8 cellular contexts compared by ENCODE assay signal in the genomic region with DNA sequence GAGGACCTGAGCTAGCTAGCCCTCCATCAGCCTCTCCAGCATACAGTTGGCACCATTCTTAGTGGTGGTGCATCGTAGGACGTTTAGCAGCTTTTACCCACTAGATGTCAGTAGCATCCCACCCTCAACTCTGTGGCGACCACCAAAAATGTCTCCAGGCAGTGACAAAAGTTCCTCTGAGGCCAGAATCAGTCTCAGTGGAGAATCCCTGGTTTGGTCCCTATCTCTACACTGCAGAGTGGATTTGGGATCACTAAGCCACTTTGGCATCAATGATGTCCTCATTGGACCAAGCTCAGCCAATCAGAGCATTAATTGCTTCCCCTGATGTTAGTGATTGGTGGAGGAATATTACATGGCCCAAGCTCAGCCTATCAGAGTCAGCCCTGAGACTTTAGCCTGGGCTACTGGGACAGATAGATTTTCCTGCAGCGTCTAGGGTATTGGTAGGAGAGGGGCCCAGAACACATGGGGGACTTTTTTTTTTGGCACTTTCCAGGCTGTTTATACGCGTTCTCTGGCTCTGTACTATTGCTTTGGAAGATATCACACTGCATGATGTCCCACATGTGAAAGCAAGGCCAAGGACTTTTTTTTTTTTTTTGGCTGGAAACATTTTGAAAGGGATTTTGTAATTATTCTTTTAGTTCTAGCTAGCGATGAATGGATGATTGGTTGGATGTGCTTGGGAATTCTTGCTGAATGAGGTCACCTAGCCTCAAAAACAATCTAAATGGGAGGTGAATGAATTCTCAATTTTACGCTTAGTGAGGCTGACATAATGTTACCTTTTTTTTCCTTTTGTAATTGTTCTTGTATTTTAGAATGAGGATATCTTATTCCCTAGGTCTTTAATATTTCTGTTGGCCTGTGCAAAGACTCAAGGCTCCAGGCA. TPM values are rescaled to one million over a fixed set of nuclear protein-coding genes. Genes with fewer than 3 reads are reported as not detected.
DNase-seq lines count a peak whose midpoint lies in the region; ATAC-seq and TF ChIP-seq lines count a peak whose summit lies in the region.

No MANE protein-coding gene starts in this region.

- no peak overlapping the region for H3K27ac ChIP-seq in PC-3 (ENCODE audit: low read length)

- no peaks in the 10 kb centered on the region for H3F3A ChIP-seq in PC-3 (ENCODE audit: low read length, unreplicated experiment)

- CTCF ChIA-PET in PC-3 (lab: Charles Lee): interaction anchor here (0.6 kb wide), 4 partner anchors 14 to 165 kb away, joined by 3 to 6 read pairs (median 4); no protein-coding TSS in a partner anchor

- H3K4me2 ChIP-seq in PC-3 (ENCODE audit: low read length): no peak overlapping the region

- no peaks in the 10 kb centered on the region for H3K27me3 ChIP-seq in PC-3 (ENCODE audit: low read length)

- no peaks in the 10 kb centered on the region for H3K9me3 ChIP-seq in PC-3 (ENCODE audit: low read length)

- no peak for ATAC-seq in PC-3
- ATAC-seq in natural killer cell treated with Interleukin-12 subunit alpha and Interleukin-12 subunit beta and Interleukin-15 and Interleukin-18, amount 100 ng/mL, for 72 hours: peak; percentile 55 to 58
- ATAC-seq in HG03342 (IDR thresholded peaks at IDR 0.05; ENCODE audit: unreplicated experiment): no peak

- no TSS peak for BruUV-seq in PC-3 (replicated peaks; lab: Mats Ljungman, UMichigan)

- H3K36me3 Mint-ChIP-seq in natural killer cell treated with Interleukin-12 subunit alpha and Interleukin-12 subunit beta and Interleukin-15 and Interleukin-18, amount 100 ng/mL, for 72 hours: no peaks in the 10 kb centered on the region

- H3K9me2 ChIP-seq in PC-3 (replicated peaks; ENCODE audit: low read length): no peaks in the 10 kb centered on the region

- intact Hi-C loops in PC-3 (cut with micrococcal nuclease): no loop called here

- H4K20me1 ChIP-seq in PC-3 (ENCODE audit: low read length): no peaks in the 10 kb centered on the region

- no peak overlapping the region for H2AFZ ChIP-seq in PC-3 (ENCODE audit: low read length)

- no peak overlapping the region for H3K9ac ChIP-seq in PC-3 (ENCODE audit: low read length)

- no peak overlapping the region for H3K27ac Mint-ChIP-seq in natural killer cell treated with Interleukin-12 subunit alpha and Interleukin-12 subunit beta and Interleukin-15 and Interleukin-18, amount 100 ng/mL, for 72 hours

- peak; percentile 17 for DNase-seq in activated naive CD4-positive, alpha-beta T cell treated with Interleukin-2 at 50 U/mL for 16 hours
- no peak for DNase-seq in activated naive CD4-positive, alpha-beta T cell treated with anti-CD3 and anti-CD28 coated beads, Interleukin-2, amount 50 U/mL, for 16 hours
- peak; percentile 43 for DNase-seq in PC-3
- peak; percentile 40 for DNase-seq in dermis blood vessel endothelial cell
- no peak for DNase-seq in natural killer cell treated with Interleukin-12 subunit alpha and Interleukin-12 subunit beta and Interleukin-15 and Interleukin-18, amount 100 ng/mL, for 72 hours (ENCODE audit: low spot score)
- no peak for DNase-seq in effector CD8-positive, alpha-beta T cell (lab: John Stamatoyannopoulos, UW)
- DNase-seq in activated effector memory CD4-positive, alpha-beta T cell treated with anti-CD3 and anti-CD28 coated beads, Interleukin-2, amount 50 U/mL, for 16 hours: no peak

- peak; percentile 66; the same call in 1 of the 2 replicates for TF ChIP-seq CTCF in PC-3 (conservative IDR thresholded peaks at IDR 0.05; ENCODE audit: low read depth, low read length)

- no peaks in the 10 kb centered on the region for H3K36me3 ChIP-seq in PC-3 (ENCODE audit: low read depth, low read length)

- H3K9me3 Mint-ChIP-seq in natural killer cell treated with Interleukin-12 subunit alpha and Interleukin-12 subunit beta and Interleukin-15 and Interleukin-18, amount 100 ng/mL, for 72 hours: no peaks in the 10 kb centered on the region

- H3K4me3 Mint-ChIP-seq in natural killer cell treated with Interleukin-12 subunit alpha and Interleukin-12 subunit beta and Interleukin-15 and Interleukin-18, amount 100 ng/mL, for 72 hours: no peak overlapping the region

- no peaks in the 10 kb centered on the region for H3K79me2 ChIP-seq in PC-3 (ENCODE audit: low read length)

- POLR2A ChIA-PET in PC-3 (lab: Charles Lee; ENCODE audit: unreplicated experiment): no interaction called here

- no peaks in the 10 kb centered on the region for H3K4me1 ChIP-seq in PC-3 (ENCODE audit: insufficient read depth, low read length)

- H3K27me3 Mint-ChIP-seq in natural killer cell treated with Interleukin-12 subunit alpha and Interleukin-12 subunit beta and Interleukin-15 and Interleukin-18, amount 100 ng/mL, for 72 hours: no peaks in the 10 kb centered on the region

- H3K4me1 Mint-ChIP-seq in natural killer cell treated with Interleukin-12 subunit alpha and Interleukin-12 subunit beta and Interleukin-15 and Interleukin-18, amount 100 ng/mL, for 72 hours (ENCODE audit: low read depth in 2 of 2): no peaks in the 10 kb centered on the region

- H3K4me3 ChIP-seq in PC-3 (ENCODE audit: low read length): no peak overlapping the region

RNA-seq across cellular contexts. Expression of a gene that starts 7.0 kb away (rescaled TPM):
- 1.7 and 3.0 TPM in 2 replicates for total RNA-seq in PC-3 (2014; rRNA removed)
- total RNA-seq in dermis blood vessel endothelial cell: not detected in 2 replicates
- total RNA-seq in natural killer cell treated with Interleukin-12 subunit alpha and Interleukin-12 subunit beta and Interleukin-15 and Interleukin-18, amount 100 ng/mL, for 72 hours: not detected

RNA-seq across cellular contexts. Expression of a gene that starts 19.2 kb away (rescaled TPM):
- not detected in 2 replicates for total RNA-seq in PC-3 (2014; rRNA removed)
- not detected in 2 replicates for total RNA-seq in dermis blood vessel endothelial cell
- total RNA-seq in natural killer cell treated with Interleukin-12 subunit alpha and Interleukin-12 subunit beta and Interleukin-15 and Interleukin-18, amount 100 ng/mL, for 72 hours: not detected

RNA-seq across cellular contexts. Expression of a gene that starts 21.6 kb away (rescaled TPM):
- total RNA-seq in PC-3 (2014; rRNA removed): 82.5 and 103 TPM in 2 replicates
- 47.4 and 60.9 TPM in 2 replicates for total RNA-seq in dermis blood vessel endothelial cell
- total RNA-seq in natural killer cell treated with Interleukin-12 subunit alpha and Interleukin-12 subunit beta and Interleukin-15 and Interleukin-18, amount 100 ng/mL, for 72 hours: 10 to 100 TPM; 37.0 to 45.9 TPM

RNA-seq across cellular contexts. Expression of a gene that starts 28.8 kb away (rescaled TPM):
- total RNA-seq in PC-3 (2014; rRNA removed) (8.9 and 9.7 TPM in 2 replicates), dermis blood vessel endothelial cell (31.7 and 35.5 TPM in 2 replicates)
- 1 to 10 TPM; 2.2 to 6.0 TPM for total RNA-seq in natural killer cell treated with Interleukin-12 subunit alpha and Interleukin-12 subunit beta and Interleukin-15 and Interleukin-18, amount 100 ng/mL, for 72 hours

RNA-seq across cellular contexts. Expression of a gene that starts 36.1 kb away (rescaled TPM):
- total RNA-seq in PC-3 (2014; rRNA removed): 0.84 and 1.3 TPM in 2 replicates
- 1.8 and 6.5 TPM in 2 replicates for total RNA-seq in dermis blood vessel endothelial cell
- total RNA-seq in natural killer cell treated with Interleukin-12 subunit alpha and Interleukin-12 subunit beta and Interleukin-15 and Interleukin-18, amount 100 ng/mL, for 72 hours: 100 to 1,000 TPM; 150 to 282 TPM

Comparison
In these comparisons a context has a peak if more than half of its experiments do, and no peak if none do; other contexts are left out.
1. DNase-seq: peak in activated naive CD4-positive, alpha-beta T cell treated with Interleukin-2 at 50 U/mL for 16 hours (single experiment), PC-3 (single experiment) and dermis blood vessel endothelial cell (single experiment); none in activated naive CD4-positive, alpha-beta T cell treated with anti-CD3 and anti-CD28 coated beads, Interleukin-2, amount 50 U/mL, for 16 hours (single experiment), natural killer cell treated with Interleukin-12 subunit alpha and Interleukin-12 subunit beta and Interleukin-15 and Interleukin-18, amount 100 ng/mL, for 72 hours (single experiment), effector CD8-positive, alpha-beta T cell (single experiment) and activated effector memory CD4-positive, alpha-beta T cell treated with anti-CD3 and anti-CD28 coated beads, Interleukin-2, amount 50 U/mL, for 16 hours (single experiment).
2. ATAC-seq: peak in natural killer cell treated with Interleukin-12 subunit alpha and Interleukin-12 subunit beta and Interleukin-15 and Interleukin-18, amount 100 ng/mL, for 72 hours (2 of 2); none in PC-3 (single experiment) and HG03342 (single experiment).